8 cellular contexts compared by ENCODE assay signal in the genomic region with DNA sequence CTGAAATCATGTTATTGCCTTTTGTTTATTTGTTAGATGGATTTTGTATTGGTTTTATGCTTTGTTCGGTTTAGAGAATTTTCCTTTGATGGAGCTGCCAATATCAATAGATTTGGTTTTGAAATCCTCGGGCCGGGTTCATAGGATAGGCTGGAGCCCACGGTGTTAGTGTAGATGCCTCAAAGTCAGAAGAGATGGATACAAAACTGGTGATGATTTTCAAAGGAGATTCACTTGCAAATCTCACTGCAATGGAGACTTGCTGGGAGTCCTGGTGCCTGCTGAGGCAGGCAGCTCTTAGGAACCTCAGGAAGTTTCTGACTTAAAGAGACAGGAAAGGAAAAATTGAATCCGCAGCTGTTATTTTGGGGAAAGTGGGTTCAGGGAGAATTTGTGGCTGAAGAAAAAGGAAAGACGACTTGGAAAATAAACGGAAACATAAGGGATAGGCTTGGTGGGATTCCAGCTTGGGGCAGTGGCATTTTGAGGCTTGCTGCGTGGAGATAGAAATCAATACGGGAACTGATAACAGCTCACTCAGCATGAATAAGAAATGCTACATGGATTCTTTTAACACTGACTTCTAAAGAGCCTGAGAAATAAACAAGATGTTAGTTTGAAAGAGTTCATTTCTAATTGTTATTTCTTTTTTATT.
DNase-seq lines count a peak whose midpoint lies in the region; ATAC-seq and TF ChIP-seq lines count a peak whose summit lies in the region.

No MANE protein-coding gene starts in this region.

- TF ChIP-seq POLR2A in NB4 (IDR thresholded peaks at IDR 0.05; ENCODE audit: extremely low read depth, insufficient read length), result no peak
- no peak for TF ChIP-seq POLR2A in esophagus muscularis mucosa (IDR thresholded peaks at IDR 0.05; ENCODE audit: low read depth)

- H3K9me3 Mint-ChIP-seq in nephron progenitor cell, result no peaks in the 10 kb centered on the region

- no peak for ATAC-seq in HG03196 (IDR thresholded peaks at IDR 0.05; ENCODE audit: unreplicated experiment)

- peak overlapping the region; percentile 60 to 69 (median 68) for H3K27ac ChIP-seq in esophagus muscularis mucosa (replicated peaks in 1 of 4)

- no peaks in the 10 kb centered on the region for H3K36me3 ChIP-seq in esophagus muscularis mucosa

- 22% methylated on average over 9 of the region's 9 CpGs for WGBS in esophagus muscularis mucosa

- H3K9me3 ChIP-seq in esophagus muscularis mucosa, result no peaks in the 10 kb centered on the region

- DNase-seq in AML-193 (lab: John Stamatoyannopoulos, UW) (peak; percentile 35 to 55), NB4 (ENCODE audit: low read depth) (no peak), esophagus muscularis mucosa (ENCODE audit: extremely low spot score) (no peak), nephron progenitor cell (no peak), GOT3 (lab: John Stamatoyannopoulos, UW) (no peak)
- DNase-seq in activated effector memory CD4-positive, alpha-beta T cell treated with Interleukin-2 at 50 U/mL for 16 hours, result no peak
- DNase-seq in activated CD4-positive, alpha-beta T cell treated with anti-CD3 and anti-CD28 coated beads for 4 hours, result no peak

- H3K4me3 ChIP-seq in NB4 (ENCODE audit: low read depth, low read length), result peak overlapping the region; percentile 69
- H3K4me3 ChIP-seq in esophagus muscularis mucosa, result peak overlapping the region; percentile 48 to 67 (median 65)

- H3K27me3 ChIP-seq in esophagus muscularis mucosa, result peaks cover 0 to 7% (median 0%) of the 10 kb centered on the region in 4 donors

- H3K27ac Mint-ChIP-seq in nephron progenitor cell, result no peak overlapping the region

- H3K4me1 Mint-ChIP-seq in nephron progenitor cell, result peaks cover 26% of the 10 kb centered on the region

- H3K4me3 Mint-ChIP-seq in nephron progenitor cell, result peak overlapping the region; percentile 56

- intact Hi-C loops in esophagus muscularis mucosa (cut with DNase I), result no loop called here

- peaks cover 84% of the 10 kb centered on the region for H3K27me3 Mint-ChIP-seq in nephron progenitor cell (ENCODE audit: low read depth, poor library complexity)

- no peak for TF ChIP-seq EP300 in esophagus muscularis mucosa (IDR thresholded peaks at IDR 0.05)

- H3K4me1 ChIP-seq in esophagus muscularis mucosa, result peaks cover 8 to 19% (median 16%) of the 10 kb centered on the region in 4 donors

- no peak for TF ChIP-seq CTCF in NB4 (IDR thresholded peaks at IDR 0.05; ENCODE audit: low read depth, low read length)
- TF ChIP-seq CTCF in esophagus muscularis mucosa (IDR thresholded peaks at IDR 0.05), result no peak
- TF ChIP-seq CTCF in nephron progenitor cell (IDR thresholded peaks at IDR 0.05), result no peak

- H3K36me3 Mint-ChIP-seq in nephron progenitor cell (ENCODE audit: low read depth), result no peaks in the 10 kb centered on the region

Comparison
In these comparisons a context has a peak if more than half of its experiments do, and no peak if none do; other contexts are left out.
1. DNase-seq: peak in AML-193 (2 of 2); none in NB4 (single experiment), esophagus muscularis mucosa (single experiment), nephron progenitor cell (single experiment), activated effector memory CD4-positive, alpha-beta T cell treated with Interleukin-2 at 50 U/mL for 16 hours (single experiment), GOT3 (single experiment) and activated CD4-positive, alpha-beta T cell treated with anti-CD3 and anti-CD28 coated beads for 4 hours (0 of 2).